16 cellular contexts compared by ENCODE assay signal in the genomic region with DNA sequence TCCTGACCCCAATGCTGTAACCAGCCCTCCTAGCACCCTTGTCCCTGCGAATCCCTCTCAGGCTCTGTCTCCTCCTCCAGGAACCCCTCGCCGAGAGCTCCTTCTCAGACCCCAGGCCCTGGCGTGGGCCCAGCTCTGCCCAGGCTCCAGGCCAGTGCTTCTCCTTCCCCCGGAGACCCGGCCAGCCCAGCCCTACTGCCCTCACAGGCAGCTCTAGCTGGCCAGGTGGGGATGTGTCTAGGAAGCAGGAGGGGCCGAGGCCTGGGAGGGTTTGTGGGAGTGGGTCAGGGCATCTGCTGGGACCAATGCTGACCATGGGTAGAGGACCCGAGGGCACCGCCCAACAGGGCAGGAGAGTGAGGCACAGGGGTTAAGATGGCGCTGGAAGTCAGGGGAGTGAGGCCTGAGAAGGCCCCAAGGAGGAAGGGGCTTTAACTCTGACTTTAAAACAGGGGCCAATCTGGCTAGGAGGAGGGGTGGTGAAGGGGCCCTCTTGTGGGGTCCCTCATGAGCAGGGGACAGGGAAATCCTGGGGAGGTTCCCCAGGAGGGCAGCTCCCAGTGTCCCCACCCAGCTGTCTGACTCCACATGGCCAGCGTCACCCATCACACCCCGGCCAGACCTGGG.
"Had no signal": no experiment of that assay in that cellular context is flagged by ENCODE, and none has a peak within 500 bp of the region (broad histone marks: within the 10 kb centered on the region; RNA-seq: fewer than 3 reads in every experiment).

No MANE protein-coding gene starts in this region.

- H3K36me3 ChIP-seq: left ventricle myocardium inferior, pancreas had no signal

- H3K4me3 Mint-ChIP-seq: activated CD8-positive, alpha-beta T cell treated with anti-CD3 and anti-CD28 coated beads, Interleukin-2, amount 10 ng/mL, durations not matched to agents 7 days and 5 days; activated naive CD8-positive, alpha-beta T cell; stimulated activated effector memory CD8-positive, alpha-beta T cell treated with anti-CD3 and anti-CD28 coated beads, Interleukin-12 subunit alpha, Interleukin-12 subunit beta, amount 100 ng/mL, for 72 hours had no signal

- H3K9me3 ChIP-seq: left ventricle myocardium inferior, pancreas had no signal

- ATAC-seq: activated CD8-positive, alpha-beta T cell treated with anti-CD3 and anti-CD28 coated beads, Interleukin-2, amount 10 ng/mL, durations not matched to agents 7 days and 5 days; esophagus mucosa; pancreas; stimulated activated effector memory CD8-positive, alpha-beta T cell treated with anti-CD3 and anti-CD28 coated beads, Interleukin-12 subunit alpha, Interleukin-12 subunit beta, amount 100 ng/mL, for 72 hours had no signal

- DNase-seq: activated CD4-positive, alpha-beta T cell treated with anti-CD3 and anti-CD28 coated beads for 48 hours; activated CD8-positive, alpha-beta memory T cell treated with anti-CD3 and anti-CD28 coated beads, Interleukin-2, amount 50 U/mL, for 48 hours; activated CD8-positive, alpha-beta T cell treated with anti-CD3 and anti-CD28 coated beads, Interleukin-2, amount 10 ng/mL, durations not matched to agents 7 days and 5 days; anterior cingulate cortex; left ventricle myocardium inferior; mesenchymal stem cell; small intestine; T-helper 1 cell; trophoblast cell had no signal

- H3K27ac Mint-ChIP-seq: activated CD8-positive, alpha-beta T cell treated with anti-CD3 and anti-CD28 coated beads, Interleukin-2, amount 10 ng/mL, durations not matched to agents 7 days and 5 days; activated naive CD8-positive, alpha-beta T cell; activated T-helper 2 cell treated with anti-CD3 and anti-CD28 coated beads, Interferon-gamma antibody, Interleukin-2, Interleukin-4, amounts not matched to agents 10 μg/mL and 5 μg/mL and 100 μg/mL, durations not matched to agents 14 hours and 24 hours and 36 hours; stimulated activated effector memory CD8-positive, alpha-beta T cell treated with anti-CD3 and anti-CD28 coated beads, Interleukin-12 subunit alpha, Interleukin-12 subunit beta, amount 100 ng/mL, for 72 hours had no signal

- H3K27ac ChIP-seq: dorsolateral prefrontal cortex, left ventricle myocardium inferior, pancreas, VCaP had no signal

- H3K4me1 Mint-ChIP-seq: stimulated activated effector memory CD8-positive, alpha-beta T cell treated with anti-CD3 and anti-CD28 coated beads, Interleukin-12 subunit alpha, Interleukin-12 subunit beta, amount 100 ng/mL, for 72 hours had no signal

- H3K4me3 ChIP-seq: left ventricle myocardium inferior, pancreas had no signal

- H3K36me3 Mint-ChIP-seq: activated naive CD8-positive, alpha-beta T cell; stimulated activated effector memory CD8-positive, alpha-beta T cell treated with anti-CD3 and anti-CD28 coated beads, Interleukin-12 subunit alpha, Interleukin-12 subunit beta, amount 100 ng/mL, for 72 hours had no signal

- H3K4me1 ChIP-seq: pancreas had no signal
